Comparison of ENCODE assay signal across 8 cellular contexts in the genomic region with DNA sequence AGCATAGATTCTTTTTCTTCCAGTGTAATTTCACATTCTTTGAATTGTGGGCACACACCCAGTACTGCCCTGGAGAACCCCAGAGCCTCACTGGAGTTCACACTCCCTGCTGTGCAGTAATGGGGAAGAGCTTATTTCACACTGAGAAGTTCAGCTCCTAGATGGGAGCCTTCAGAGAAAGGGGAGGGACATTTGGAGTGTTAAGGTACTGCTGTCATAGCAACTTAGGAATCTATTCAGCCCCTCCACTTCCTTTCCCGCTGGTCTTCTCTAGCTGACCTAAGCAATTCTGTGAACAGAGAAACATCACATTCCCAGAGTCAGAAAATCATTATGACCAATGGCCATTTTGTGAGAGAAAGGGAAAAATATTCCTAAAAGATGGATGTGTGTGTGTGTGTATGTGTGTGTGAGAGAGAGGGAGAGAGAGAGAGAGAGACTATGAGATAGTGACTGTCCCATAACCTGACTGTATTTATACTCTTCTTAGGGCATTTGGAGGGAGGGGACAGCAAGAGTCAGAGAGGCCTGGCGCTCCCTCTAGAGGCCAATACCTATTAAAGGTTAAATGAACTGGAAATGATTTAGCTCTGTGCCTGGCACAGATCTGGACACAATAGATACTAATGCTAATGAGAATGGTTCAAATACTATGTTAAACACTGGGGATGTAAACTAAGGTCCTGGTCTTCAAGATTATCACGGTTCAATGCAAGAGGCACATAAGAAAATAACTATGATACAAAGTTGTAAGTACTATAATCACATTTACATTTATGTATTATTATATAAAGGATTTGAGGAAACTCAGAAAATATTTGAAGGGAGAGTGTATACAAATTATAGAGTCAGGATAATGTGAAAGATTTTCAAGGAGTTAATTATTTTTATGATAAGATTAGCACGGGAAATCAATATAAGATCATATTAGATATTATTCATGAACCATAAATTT. TPM values are rescaled to one million over a fixed set of nuclear protein-coding genes. Genes with fewer than 3 reads are reported as not detected.
DNase-seq lines count a peak whose midpoint lies in the region; ATAC-seq and TF ChIP-seq lines count a peak whose summit lies in the region.

No MANE protein-coding gene starts in this region.

- ATAC-seq in GM21390 (IDR thresholded peaks at IDR 0.05; ENCODE audit: unreplicated experiment) (peak; percentile 86), HG03565 (IDR thresholded peaks at IDR 0.05; ENCODE audit: unreplicated experiment) (peak; percentile 96), Right ventricle myocardium superior (ENCODE audit: poor library complexity) (peak; percentile 74)

- no peak overlapping the region for H3K27ac ChIP-seq in prostate gland
- H3K27ac ChIP-seq in tibial artery, result no peak overlapping the region

- no peaks in the 10 kb centered on the region for H3K4me1 ChIP-seq in prostate gland (replicated peaks)
- H3K4me1 ChIP-seq in tibial artery, result peaks cover 0 to 3% (median 0%) of the 10 kb centered on the region in 4 donors

- no peak overlapping the region for H3K4me3 ChIP-seq in prostate gland
- no peak overlapping the region for H3K4me3 ChIP-seq in tibial artery

- intact Hi-C loops in Right ventricle myocardium superior (cut with DNase I) (no loop called here), prostate gland (cut with DNase I) (no loop called here), tibial artery (cut with DNase I; ENCODE audit: low total_unique reads) (no loop called here)

- peak in 3 of 4 experiments; percentile 38 to 48 (median 40) for TF ChIP-seq CTCF in prostate gland (IDR thresholded peaks at IDR 0.05)
- peak in 1 of 2 experiments; percentile 46 for TF ChIP-seq CTCF in tibial artery (IDR thresholded peaks at IDR 0.05)

- WGBS in prostate gland, result 41% methylated on average over 4 of the region's 4 CpGs

- H3K9me3 ChIP-seq in prostate gland (no peaks in the 10 kb centered on the region), tibial artery (no peaks in the 10 kb centered on the region)

- H3K36me3 ChIP-seq in prostate gland (no peaks in the 10 kb centered on the region), tibial artery (no peaks in the 10 kb centered on the region)

- no peaks in the 10 kb centered on the region for H3K27me3 ChIP-seq in prostate gland (replicated peaks; ENCODE audit: insufficient read depth)
- no peaks in the 10 kb centered on the region for H3K27me3 ChIP-seq in tibial artery

- peak; percentile 48 for DNase-seq in EL
- DNase-seq in NCI-H82 (lab: John Stamatoyannopoulos, UW), result peak; percentile 88
- peak; percentile 2 for DNase-seq in activated T-helper 9 cell treated with anti-CD3 and anti-CD28 coated beads, Interleukin-2, amount 50 U/mL, for 16 hours (ENCODE audit: low read depth)
- DNase-seq in Right ventricle myocardium superior, result no peak
- DNase-seq in prostate gland (ENCODE audit: low spot score), result peak; percentile 17
- no peak for DNase-seq in tibial artery

- TF ChIP-seq POLR2A in prostate gland (IDR thresholded peaks at IDR 0.05), result no peak

RNA-seq across cellular contexts. Expression of a gene that starts 41.5 kb away (rescaled TPM):
- total RNA-seq in Right ventricle myocardium superior, result 16.1 TPM
- total RNA-seq in prostate gland, result 10 to 100 TPM; 44.1 to 60.1 TPM

Comparison
In these comparisons a context has a peak if more than half of its experiments do, and no peak if none do; other contexts are left out.
1. DNase-seq: peak in EL (single experiment), NCI-H82 (single experiment), activated T-helper 9 cell treated with anti-CD3 and anti-CD28 coated beads, Interleukin-2, amount 50 U/mL, for 16 hours (single experiment) and prostate gland (single experiment); none in Right ventricle myocardium superior (single experiment) and tibial artery (0 of 2).
2. Peak in every context shown above with its lines, with median percentiles within 50 percentile points of each other: ATAC-seq.